Comparison of ENCODE assay signal across 25 cellular contexts in genomic region chr19:8054169-8054568, GRCh38. TPM values are rescaled to one million over a fixed set of nuclear protein-coding genes. Genes with fewer than 3 reads are reported as not detected.
DNase-seq lines count a peak whose midpoint lies in the region; ATAC-seq, FAIRE-seq and TF ChIP-seq lines count a peak whose summit lies in the region.
"Had no signal": no experiment of that assay in that cellular context is flagged by ENCODE, and none has a peak within 500 bp of the region (broad histone marks: within the 10 kb centered on the region; RNA-seq: fewer than 3 reads in every experiment).

No MANE protein-coding gene starts in this region.

- H3K27me3 ChIP-seq in HepG2 (ENCODE audit: control insufficient read depth in 1 of 2, insufficient read depth in 2 of 2, low read length in 2 of 2) (no peaks in the 10 kb centered on the region; a peak in 1 of 5 replicates), neuronal stem cell (ENCODE audit: control insufficient read depth in 3 of 3, insufficient read depth in 3 of 3, low read depth in 1 of 3, low read length in 3 of 3) (peaks cover 0 to 7% (median 4%) of the 10 kb centered on the region in 3 experiments)

- H2AK5ac ChIP-seq in neuronal stem cell (ENCODE audit: low read depth, low read length) = peak overlapping the region; percentile 96

- no TSS peak for BruUV-seq in HepG2 (replicated peaks; lab: Mats Ljungman, UMichigan)

- H3K4me1 Mint-ChIP-seq in central memory CD8-positive, alpha-beta T cell = peaks cover 13% of the 10 kb centered on the region

- no peak overlapping the region for H4K91ac ChIP-seq in neuronal stem cell (ENCODE audit: low read depth, low read length, poor library complexity)

- CTCF ChIA-PET in HepG2 (lab: Yijun Ruan, JAX; ENCODE audit: low intra/inter-chr PET ratio, low total read pairs) = no interaction called here

- H2BK120ac ChIP-seq in neuronal stem cell (ENCODE audit: low read depth, low read length) = no peak overlapping the region

- no peaks in the 10 kb centered on the region for H4K20me1 ChIP-seq in HepG2 (ENCODE audit: insufficient read depth, low read length)

- H3K9me3 Mint-ChIP-seq in central memory CD8-positive, alpha-beta T cell = no peaks in the 10 kb centered on the region
- H3K9me3 Mint-ChIP-seq: CD4-positive, alpha-beta T cell; IgD-negative memory B cell had no signal

- DNase-seq in D721Med (ENCODE audit: insufficient read length, low spot score) (peak; percentile 15), HepG2 (ENCODE audit: low spot score) (no peak), neuronal stem cell (ENCODE audit: low spot score) (no peak), OCI-M2 (lab: John Stamatoyannopoulos, UW; ENCODE audit: unreplicated experiment) (no peak), left ventricle myocardium superior (no peak), NCI-H82 treated with DMSO at 0.1 percent for 48 hours (lab: John Stamatoyannopoulos, UW; ENCODE audit: unreplicated experiment) (no peak)
- no peak for DNase-seq in central memory CD8-positive, alpha-beta T cell (ENCODE audit: low spot score in 2 of 2)
- DNase-seq: CD4-positive, alpha-beta T cell; DMS53; MM.1S; NCI-H1694 treated with DMSO at 0.1 percent for 48 hours; NCI-H2081; NCI-H2227 treated with DMSO at 0.1 percent for 48 hours; NCI-H526 treated with DMSO at 0.1 percent for 48 hours; SIG-M5 had no signal

- H2AFZ ChIP-seq in HepG2 (ENCODE audit: low read length) (no peak overlapping the region), neuronal stem cell (ENCODE audit: low read length) (no peak overlapping the region)

- TF ChIP-seq POLR2A in HepG2 (IDR thresholded peaks at IDR 0.05; ENCODE audit: insufficient read depth in 1 of 2, low read depth in 2 of 2, low read length in 2 of 2) = no peak

- H3K27me3 Mint-ChIP-seq in central memory CD8-positive, alpha-beta T cell = no peaks in the 10 kb centered on the region
- H3K27me3 Mint-ChIP-seq: CD4-positive, alpha-beta T cell; IgD-negative memory B cell had no signal

- H3K4me2 ChIP-seq in HepG2 (ENCODE audit: low read depth, low read length) (peak overlapping the region; percentile 41), neuronal stem cell (ENCODE audit: insufficient read depth, low read length, poor library complexity, severe bottlenecking) (no peak overlapping the region)
- H3K4me2 ChIP-seq: KMS-11 had no signal

- H3K4ac ChIP-seq in neuronal stem cell (ENCODE audit: low read length) = no peak overlapping the region

- H3K79me2 ChIP-seq in HepG2 (ENCODE audit: insufficient read depth, low read length) = no peaks in the 10 kb centered on the region

- peak overlapping the region; percentile 94 for H2BK15ac ChIP-seq in neuronal stem cell (ENCODE audit: low read length)

- H3K9me3 ChIP-seq in HepG2 (ENCODE audit: low read length) (no peaks in the 10 kb centered on the region), neuronal stem cell (replicated peaks in 1 of 2; ENCODE audit: control insufficient read depth in 2 of 2, insufficient read depth in 1 of 2, low read depth in 1 of 2, low read length in 2 of 2) (peaks cover 0 to 3% of the 10 kb centered on the region in 2 donors)

- no peak overlapping the region for H4K8ac ChIP-seq in neuronal stem cell (ENCODE audit: low read depth, low read length)

- TF ChIP-seq RAD21 in HepG2 (CRISPR knock-in tag; IDR thresholded peaks at IDR 0.05) = no peak

- TF ChIP-seq EP300 in HepG2 (IDR thresholded peaks at IDR 0.05; ENCODE audit: low read depth in 2 of 2, low read length in 2 of 2) (no peak), HepG2 (CRISPR knock-in tag; IDR thresholded peaks at IDR 0.05; ENCODE audit: borderline replicate concordance) (no peak)

- peak overlapping the region; percentile 5 for H3K27ac Mint-ChIP-seq in central memory CD8-positive, alpha-beta T cell (ENCODE audit: low read depth)
- H3K27ac Mint-ChIP-seq: CD4-positive, alpha-beta T cell; IgD-negative memory B cell had no signal

- no peak overlapping the region for H3K27ac ChIP-seq in HepG2 (ENCODE audit: extremely low read length, insufficient read depth, low read length)
- no peak overlapping the region for H3K27ac ChIP-seq in neuronal stem cell (replicated peaks; ENCODE audit: low read length)
- H3K27ac ChIP-seq: KMS-11, SK-N-MC had no signal

- 3% methylated on average over 6 of the region's 9 CpGs for WGBS in HepG2 (ENCODE audit: low lambda C conversion rate)
- WGBS in neuronal stem cell (ENCODE audit: extremely low coverage in 2 of 2, insufficient read length in 2 of 2, insufficient replicate concordance in 1 of 2), 2 donors = no CpG with 5 or more reads among the region's 9 CpGs

- H3K4me3 Mint-ChIP-seq in central memory CD8-positive, alpha-beta T cell = no peak overlapping the region
- H3K4me3 Mint-ChIP-seq: CD4-positive, alpha-beta T cell had no signal

- H3K9ac ChIP-seq in HepG2 (ENCODE audit: insufficient read depth, low read depth, low read length) = no peak overlapping the region
- H3K9ac ChIP-seq in neuronal stem cell (ENCODE audit: low read depth, low read length, poor library complexity) = no peak overlapping the region
- H3K9ac ChIP-seq: KMS-11 had no signal

- intact Hi-C loops in HepG2 (cut with micrococcal nuclease; ENCODE audit: unreplicated experiment) = no loop called here
- intact Hi-C loops in left ventricle myocardium superior (cut with micrococcal nuclease) = no loop called here

- H3K14ac ChIP-seq in neuronal stem cell (ENCODE audit: low read length) = peak overlapping the region; percentile 38

- H3K4me1 ChIP-seq in HepG2 (ENCODE audit: insufficient read depth, low read length) = peaks cover 24% of the 10 kb centered on the region
- peaks cover 4 to 22% of the 10 kb centered on the region in 2 donors for H3K4me1 ChIP-seq in neuronal stem cell (ENCODE audit: control insufficient read depth in 2 of 2, insufficient read depth in 1 of 2, low read depth in 1 of 2, low read length in 2 of 2)

- H3K36me3 Mint-ChIP-seq in central memory CD8-positive, alpha-beta T cell (ENCODE audit: insufficient read depth) = no peaks in the 10 kb centered on the region
- H3K36me3 Mint-ChIP-seq: IgD-negative memory B cell had no signal

- peak overlapping the region; percentile 80 for H3K23ac ChIP-seq in neuronal stem cell (ENCODE audit: low read depth, low read length, poor library complexity)

- H3K4me3 ChIP-seq in HepG2 (replicated peaks in 1 of 3; ENCODE audit: insufficient read depth in 1 of 3, low read depth in 2 of 3, low read length in 3 of 3) = peak overlapping the region in 1 of 3 experiments; percentile 33; a peak in 1 of 6 replicates
- no peak overlapping the region for H3K4me3 ChIP-seq in neuronal stem cell (ENCODE audit: low read length in 2 of 2)
- H3K4me3 ChIP-seq: SK-N-MC had no signal

- peak overlapping the region; percentile 84 for H2BK12ac ChIP-seq in neuronal stem cell (ENCODE audit: low read length)

- POLR2A ChIA-PET in HepG2 (lab: Yijun Ruan, JAX) = no interaction called here

- no peaks in the 10 kb centered on the region for H3K36me3 ChIP-seq in HepG2 (replicated peaks in 1 of 2; ENCODE audit: control insufficient read depth in 1 of 2, insufficient read depth in 2 of 2, low read length in 2 of 2)
- H3K36me3 ChIP-seq in neuronal stem cell (replicated peaks in 1 of 2; ENCODE audit: control insufficient read depth in 2 of 2, insufficient read depth in 2 of 2, low read length in 2 of 2) = no peaks in the 10 kb centered on the region

- in situ Hi-C loops in HepG2 (cut with HindIII; ENCODE audit: extremely low pct_ligation_motif_present, low pct_unique_long_range_greater_than_20kb) = no loop called here

- no peak for TF ChIP-seq CTCF in D721Med (IDR thresholded peaks at IDR 0.05; ENCODE audit: insufficient read depth, missing control alignments)
- TF ChIP-seq CTCF in HepG2 (CRISPR knock-in tag; IDR thresholded peaks at IDR 0.05) = no peak

- ATAC-seq in central memory CD8-positive, alpha-beta T cell (replicated peaks; ENCODE audit: extremely low read depth, poor library complexity, severe bottlenecking) = no peak
- ATAC-seq in HepG2 (peak; percentile 47), left ventricle myocardium superior (no peak)

- peak overlapping the region; percentile 89 for H3K18ac ChIP-seq in neuronal stem cell (ENCODE audit: low read length)

- H2BK5ac ChIP-seq in neuronal stem cell (ENCODE audit: low read length) = peak overlapping the region; percentile 26

- H3K79me1 ChIP-seq in neuronal stem cell (ENCODE audit: low read depth, low read length) = no peaks in the 10 kb centered on the region

- FAIRE-seq in D721Med (lab: Jason Lieb, UNC) (no peak), HepG2 (lab: Jason Lieb, UNC) (no peak)
- FAIRE-seq: G401.6, H54, RCC 7860 had no signal

RNA-seq across cellular contexts. Expression of gene CCL25, which starts 1.6 kb away (rescaled TPM):
- total RNA-seq in HepG2 (2016; rRNA removed; fragmentation: Illumina TruSeq; extraction: Trizol) (not detected in 2 replicates), left ventricle myocardium superior (not detected)
- not detected in 2 replicates for total RNA-seq in HepG2 (2016; cell fraction: cytosol; rRNA removed; fragmentation: Illumina TruSeq; extraction: Trizol; ENCODE audit: low read depth)
- not detected in 2 replicates for total RNA-seq in HepG2 (2016; cell fraction: insoluble cytoplasmic fraction; rRNA removed; fragmentation: Illumina TruSeq; extraction: Trizol)
- not detected in 2 replicates for total RNA-seq in HepG2 (2016; cell fraction: membrane; rRNA removed; fragmentation: Illumina TruSeq; extraction: Trizol)
- total RNA-seq in HepG2 (2016; cell fraction: nucleus; rRNA removed; fragmentation: Illumina TruSeq; extraction: Trizol) = not detected in 2 replicates
- not detected in 2 replicates for polyA plus RNA-seq in HepG2 (2011; rRNA removed)
- polyA plus RNA-seq in HepG2 (2011; cell fraction: cytosol; rRNA removed) = not detected in 2 replicates
- not detected in 2 replicates for polyA plus RNA-seq in HepG2 (2011; cell fraction: nucleus; rRNA removed)
- polyA plus RNA-seq in HepG2 (2012) = not detected in 2 replicates
- not detected in 2 replicates for polyA plus RNA-seq in HepG2 (2016; cell fraction: cytosol; fragmentation: Illumina TruSeq; extraction: Trizol; ENCODE audit: low read depth)
- not detected in 2 replicates for polyA plus RNA-seq in HepG2 (2016; cell fraction: insoluble cytoplasmic fraction; fragmentation: Illumina TruSeq; extraction: Trizol; ENCODE audit: low read depth)
- polyA plus RNA-seq in HepG2 (2016; cell fraction: membrane; fragmentation: Illumina TruSeq; extraction: Trizol; ENCODE audit: low read depth) = not detected in 2 replicates
- polyA plus RNA-seq in HepG2 (2016; cell fraction: nucleus; fragmentation: Illumina TruSeq; extraction: Trizol; ENCODE audit: insufficient read depth, low read depth) = not detected in 2 replicates
- not detected in 2 replicates for polyA minus RNA-seq in HepG2 (2011; rRNA and poly(A)+ RNA removed; ENCODE audit: low replicate concordance)
- polyA minus RNA-seq in HepG2 (2011; cell fraction: cytosol; rRNA and poly(A)+ RNA removed) = not detected in 2 replicates
- not detected in 2 replicates for polyA minus RNA-seq in HepG2 (2011; cell fraction: nucleus; rRNA and poly(A)+ RNA removed)
- 0.36 TPM for polyA plus RNA-seq in neuronal stem cell (2013, experiment 1 of 2)
- polyA plus RNA-seq in neuronal stem cell (2013, experiment 2 of 2) = 0.60 TPM
- total RNA-seq: A172; CD4-positive, alpha-beta T cell; Daoy; NCI-H460 had no signal
- polyA plus RNA-seq: BJ had no signal

RNA-seq across cellular contexts. Expression of gene ELAVL1, which starts 48.7 kb away (rescaled TPM):
- total RNA-seq in HepG2 (2016; rRNA removed; fragmentation: Illumina TruSeq; extraction: Trizol) (38.4 and 58.2 TPM in 2 replicates), left ventricle myocardium superior (53.3 TPM)
- 8.6 and 10.0 TPM in 2 replicates for total RNA-seq in HepG2 (2016; cell fraction: cytosol; rRNA removed; fragmentation: Illumina TruSeq; extraction: Trizol; ENCODE audit: low read depth)
- 41.2 and 51.9 TPM in 2 replicates for total RNA-seq in HepG2 (2016; cell fraction: insoluble cytoplasmic fraction; rRNA removed; fragmentation: Illumina TruSeq; extraction: Trizol)
- total RNA-seq in HepG2 (2016; cell fraction: membrane; rRNA removed; fragmentation: Illumina TruSeq; extraction: Trizol) = 24.1 and 24.3 TPM in 2 replicates
- 22.6 and 27.5 TPM in 2 replicates for total RNA-seq in HepG2 (2016; cell fraction: nucleus; rRNA removed; fragmentation: Illumina TruSeq; extraction: Trizol)
- polyA plus RNA-seq in HepG2 (2011; rRNA removed) = 25.6 and 27.9 TPM in 2 replicates
- 35.9 and 37.1 TPM in 2 replicates for polyA plus RNA-seq in HepG2 (2011; cell fraction: cytosol; rRNA removed)
- polyA plus RNA-seq in HepG2 (2011; cell fraction: nucleus; rRNA removed) = 16.7 and 17.2 TPM in 2 replicates
- polyA plus RNA-seq in HepG2 (2012) = 37.6 and 45.7 TPM in 2 replicates
- polyA plus RNA-seq in HepG2 (2016; cell fraction: cytosol; fragmentation: Illumina TruSeq; extraction: Trizol; ENCODE audit: low read depth) = 16.8 and 20.9 TPM in 2 replicates
- 86.4 and 99.7 TPM in 2 replicates for polyA plus RNA-seq in HepG2 (2016; cell fraction: insoluble cytoplasmic fraction; fragmentation: Illumina TruSeq; extraction: Trizol; ENCODE audit: low read depth)
- 22.9 and 27.5 TPM in 2 replicates for polyA plus RNA-seq in HepG2 (2016; cell fraction: membrane; fragmentation: Illumina TruSeq; extraction: Trizol; ENCODE audit: low read depth)
- 51.0 and 52.2 TPM in 2 replicates for polyA plus RNA-seq in HepG2 (2016; cell fraction: nucleus; fragmentation: Illumina TruSeq; extraction: Trizol; ENCODE audit: insufficient read depth, low read depth)
- 35.9 and 54.6 TPM in 2 replicates for polyA minus RNA-seq in HepG2 (2011; rRNA and poly(A)+ RNA removed; ENCODE audit: low replicate concordance)
- polyA minus RNA-seq in HepG2 (2011; cell fraction: cytosol; rRNA and poly(A)+ RNA removed) = 26.8 and 28.9 TPM in 2 replicates
- 7.3 and 10.2 TPM in 2 replicates for polyA minus RNA-seq in HepG2 (2011; cell fraction: nucleus; rRNA and poly(A)+ RNA removed)
- 102 TPM for polyA plus RNA-seq in neuronal stem cell (2013, experiment 1 of 2)
- 99.9 TPM for polyA plus RNA-seq in neuronal stem cell (2013, experiment 2 of 2)
